1 cellular context compared by ENCODE assay signal in genomic region chr5:143428738-143429420, GRCh38.
TF ChIP-seq lines count a peak whose summit lies in the region.

No MANE protein-coding gene starts in this region.

TF ChIP-seq in HepG2, 621 proteins besides CTCF, POLR2A, EP300 and RAD21:
- TF ChIP-seq MAFK (conservative IDR thresholded peaks at IDR 0.05 in 1 of 2, IDR thresholded peaks at IDR 0.05 in 1 of 2; ENCODE audit: low read length in 2 of 2) (peak; percentile 73 to 88), MAFF (IDR thresholded peaks at IDR 0.05; ENCODE audit: low read depth, low read length) (peak; percentile 81), SOX13 (IDR thresholded peaks at IDR 0.05) (no peak), SOX13 (CRISPR knock-in tag; conservative IDR thresholded peaks at IDR 0.05 in 1 of 2, IDR thresholded peaks at IDR 0.05 in 1 of 2) (no peak), ZNF260 (CRISPR knock-in tag; IDR thresholded peaks at IDR 0.05; ENCODE audit: borderline replicate concordance, low read depth) (no peak), FOXA1 (IDR thresholded peaks at IDR 0.05) (no peak), FOXA1 (CRISPR knock-in tag; IDR thresholded peaks at IDR 0.05) (no peak), ZNF484 (CRISPR knock-in tag; IDR thresholded peaks at IDR 0.05; ENCODE audit: borderline replicate concordance, low read depth) (no peak), PHB2 (IDR thresholded peaks at IDR 0.05; ENCODE audit: partially characterized antibody) (no peak)
